ENCODE assay signal across 2 cellular contexts in genomic region chr4:21879187-21879586, GRCh38.
TF ChIP-seq lines count a peak whose summit lies in the region.

No MANE protein-coding gene starts in this region.

TF ChIP-seq in HepG2, 621 proteins besides CTCF, POLR2A, EP300 and RAD21:
- no peak for TF ChIP-seq THAP7 (CRISPR knock-in tag; IDR thresholded peaks at IDR 0.05)
- TF ChIP-seq STAG1 (CRISPR knock-in tag; IDR thresholded peaks at IDR 0.05) = 0 out of 2 replicates have a peak, but pooled peaks have one; percentile 17

TF ChIP-seq in endothelial cell of umbilical vein, 7 proteins besides CTCF, POLR2A, EP300 and RAD21 (continued from another document):
- no peak for TF ChIP-seq MAX (IDR thresholded peaks at IDR 0.05; ENCODE audit: insufficient read depth, insufficient read length)
- TF ChIP-seq GATA2 (IDR thresholded peaks at IDR 0.05; ENCODE audit: insufficient read depth, insufficient read length, low read depth, low read length) = no peak
- TF ChIP-seq EZH2 (IDR thresholded peaks at IDR 0.05; ENCODE audit: borderline replicate concordance, low read depth, low read length, severe bottlenecking) = no peak
